In the genomic region with DNA sequence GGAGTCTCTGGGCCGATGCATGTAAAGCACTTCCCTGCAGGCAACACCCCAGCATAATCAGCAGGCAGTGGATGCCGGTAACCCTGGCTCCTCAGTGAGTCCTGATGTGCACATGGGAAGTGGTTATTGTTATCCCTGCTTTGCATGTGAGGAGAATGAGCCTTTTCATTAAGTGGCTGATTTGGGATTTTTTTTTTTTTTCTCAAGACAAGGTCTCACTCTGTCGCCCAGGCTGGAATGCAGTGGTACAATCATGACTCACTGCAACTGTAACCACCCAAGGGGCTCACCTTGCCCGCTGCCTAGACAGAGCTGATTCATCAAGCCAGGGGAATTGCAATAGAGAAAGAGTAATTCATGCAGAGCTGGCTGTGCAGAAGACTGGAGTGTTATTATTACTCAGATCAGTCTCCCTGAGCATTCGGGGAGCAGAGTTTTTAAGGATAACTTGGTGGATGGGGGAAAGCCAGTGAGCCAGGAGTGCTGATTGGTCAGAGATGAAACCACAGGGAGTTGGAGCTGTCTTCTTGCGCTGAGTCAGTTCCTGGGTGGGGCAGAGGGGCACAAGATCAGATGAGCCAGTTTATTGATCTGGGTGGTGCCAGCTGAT, we compare ENCODE assay signal across 12 cellular contexts.
A peak's percentile ranks its signal among the peaks of the same experiment; 100 is the strongest.
DNase-seq lines count a peak whose midpoint lies in the region; ATAC-seq, FAIRE-seq and TF ChIP-seq lines count a peak whose summit lies in the region.
"Had no signal": no experiment of that assay in that cellular context is flagged by ENCODE, and none has a peak within 500 bp of the region (broad histone marks: within the 10 kb centered on the region; RNA-seq: fewer than 3 reads in every experiment).

No MANE protein-coding gene starts in this region.

- peak overlapping the region; percentile 42 to 53 for H3K4me3 ChIP-seq in HCT116 (replicated peaks in 1 of 2; ENCODE audit: low read depth in 1 of 2, low read length in 2 of 2)
- no peak overlapping the region for H3K4me3 ChIP-seq in RWPE2 (ENCODE audit: severe bottlenecking)
- no peak overlapping the region for H3K4me3 ChIP-seq in smooth muscle cell
- H3K4me3 ChIP-seq: lower lobe of right lung had no signal

- peaks cover 46 to 74% of the 10 kb centered on the region in 2 experiments for H3K4me1 ChIP-seq in HCT116 (ENCODE audit: control insufficient read depth in 1 of 2, insufficient read depth in 2 of 2, low read length in 2 of 2)
- peaks cover 22% of the 10 kb centered on the region for H3K4me1 ChIP-seq in RWPE2 (ENCODE audit: insufficient read depth, poor library complexity, severe bottlenecking)
- no peaks in the 10 kb centered on the region for H3K4me1 ChIP-seq in smooth muscle cell (ENCODE audit: low read depth)
- H3K4me1 ChIP-seq: lower lobe of right lung had no signal

- H4K20me1 ChIP-seq in HCT116 (ENCODE audit: insufficient read depth) (no peaks in the 10 kb centered on the region), smooth muscle cell (ENCODE audit: low read depth) (no peaks in the 10 kb centered on the region)

- no TSS peak for BruUV-seq in HCT116 (replicated peaks; lab: Mats Ljungman, UMichigan)

- WGBS in smooth muscle cell (ENCODE audit: low lambda C conversion rate) = 32% methylated on average over 6 of the region's 6 CpGs

- peaks cover 15% of the 10 kb centered on the region; the same call in 1 of the 2 replicates for H3K79me2 ChIP-seq in HCT116 (ENCODE audit: insufficient read depth, low read length)
- no peaks in the 10 kb centered on the region for H3K79me2 ChIP-seq in smooth muscle cell (ENCODE audit: low read depth)

- peak overlapping the region; percentile 82 for H3K4me2 ChIP-seq in HCT116 (ENCODE audit: low read length)
- peak overlapping the region; percentile 39 for H3K4me2 ChIP-seq in smooth muscle cell

- CTCF ChIA-PET in HCT116 (lab: Charles Lee) = interaction anchor here (0.6 to 1.6 kb wide), 4 partner anchors 11 to 387 kb away, joined by 3 to 7 read pairs (median 4); no protein-coding TSS in a partner anchor

- RAD21 ChIA-PET in HCT116 (lab: Charles Lee; ENCODE audit: low non-redundant PET in 1 of 2, low total read pairs in 2 of 2, uncharacterized antibody in 2 of 2, unreplicated experiment in 2 of 2) = interaction anchor here (0.8 to 1.4 kb wide), 4 partner anchors 11 to 48 kb away, joined by 3 read pairs; no protein-coding TSS in a partner anchor

- H2AFZ ChIP-seq in HCT116 (ENCODE audit: low read depth, low read length, poor library complexity, severe bottlenecking) (no peak overlapping the region), smooth muscle cell (ENCODE audit: low read depth) (peak overlapping the region; percentile 1)

- TF ChIP-seq CTCF in HCT116 (IDR thresholded peaks at IDR 0.05 in 2 of 3, conservative IDR thresholded peaks at IDR 0.05 in 1 of 3; ENCODE audit: borderline replicate concordance in 1 of 3, insufficient read depth in 1 of 3, low read depth in 2 of 3, low read length in 2 of 3) (no peak), RWPE2 (IDR thresholded peaks at IDR 0.05; ENCODE audit: poor library complexity, severe bottlenecking) (no peak), smooth muscle cell (IDR thresholded peaks at IDR 0.05; ENCODE audit: borderline replicate concordance, insufficient read depth, poor library complexity, severe bottlenecking) (no peak)

- POLR2A ChIA-PET in HCT116 (lab: Charles Lee) = interaction anchor here (0.8 to 5.6 kb wide), 11 partner anchors 12 to 189 kb away, joined by 3 to 50 read pairs (median 6); no protein-coding TSS in a partner anchor

- H3K9me3 ChIP-seq in HCT116 (ENCODE audit: control insufficient read depth in 1 of 2, insufficient read depth in 1 of 2, low read depth in 1 of 2, low read length in 2 of 2) (peaks cover 0 to 4% of the 10 kb centered on the region in 2 experiments; a peak in 1 of 4 replicates), RWPE2 (ENCODE audit: severe bottlenecking) (no peaks in the 10 kb centered on the region), smooth muscle cell (replicated peaks; ENCODE audit: low read depth) (no peaks in the 10 kb centered on the region)
- H3K9me3 ChIP-seq: lower lobe of right lung had no signal

- DNase-seq in HCT116 (ENCODE audit: low read depth, low spot score) (peak; percentile 92), RWPE2 (ENCODE audit: low spot score) (peak; percentile 90), smooth muscle cell (lab: John Stamatoyannopoulos, UW; ENCODE audit: unreplicated experiment) (no peak), GM19239 (ENCODE audit: insufficient read length, low spot score) (no peak), SIG-M5 treated with dmso at 0.1 percent for 504 hours (lab: John Stamatoyannopoulos, UW; ENCODE audit: unreplicated experiment) (no peak), SHP77 (lab: John Stamatoyannopoulos, UW) (no peak)
- DNase-seq: activated CD4-positive, alpha-beta T cell treated with anti-CD3 and anti-CD28 coated beads for 1 hour; lower lobe of right lung; NCI-H2171 treated with DMSO at 0.1 percent for 48 hours; stimulated activated CD4-positive, alpha-beta T cell treated with anti-CD3 and anti-CD28 coated beads, Interleukin-4, amount 100 ng/mL, for 4 hours had no signal

- H3F3A ChIP-seq in smooth muscle cell (ENCODE audit: low read depth) = peaks cover 9% of the 10 kb centered on the region

- H3K27ac ChIP-seq in HCT116 (ENCODE audit: low read depth, low read length) (peak overlapping the region; percentile 99), RWPE2 (ENCODE audit: poor library complexity, severe bottlenecking) (peak overlapping the region; percentile 98), smooth muscle cell (ENCODE audit: low read depth) (peak overlapping the region; percentile 87)
- H3K27ac ChIP-seq: lower lobe of right lung had no signal

- H3K9me2 ChIP-seq in HCT116 (ENCODE audit: insufficient read depth) = no peaks in the 10 kb centered on the region

- ATAC-seq in HCT116 = peak; percentile 80
- peak; percentile 95 for ATAC-seq in RWPE2 (ENCODE audit: low read depth)
- peak; percentile 73 for ATAC-seq in esophagus mucosa
- ATAC-seq: lower lobe of right lung had no signal

- intact Hi-C loops in HCT116 (cut with micrococcal nuclease) = loop anchor here (1.0 to 2.0 kb wide), 3 partner anchors 27 to 97 kb away; no protein-coding TSS in a partner anchor

- TF ChIP-seq POLR2A in HCT116 (IDR thresholded peaks at IDR 0.05; ENCODE audit: borderline replicate concordance, extremely low read depth, insufficient read depth, insufficient read length) = no peak

- H3K36me3 ChIP-seq in HCT116 (ENCODE audit: control insufficient read depth in 1 of 2, insufficient read depth in 2 of 2, low read length in 2 of 2) (peaks cover 0 to 9% of the 10 kb centered on the region in 2 experiments; a peak in 1 of 4 replicates), RWPE2 (ENCODE audit: low read depth) (no peaks in the 10 kb centered on the region), smooth muscle cell (ENCODE audit: low read depth) (no peaks in the 10 kb centered on the region)
- H3K36me3 ChIP-seq: lower lobe of right lung had no signal

- H3K27me3 ChIP-seq in HCT116 (ENCODE audit: insufficient read depth, low read length) (no peaks in the 10 kb centered on the region), RWPE2 (ENCODE audit: insufficient read depth, poor library complexity, severe bottlenecking) (no peaks in the 10 kb centered on the region), smooth muscle cell (ENCODE audit: low read depth) (no peaks in the 10 kb centered on the region)

- no peak for TF ChIP-seq RAD21 in HCT116 (IDR thresholded peaks at IDR 0.05; ENCODE audit: low read depth)

- FAIRE-seq in GM19239 (lab: Jason Lieb, UNC) = no peak
- FAIRE-seq: GM18507 had no signal

- H3K9ac ChIP-seq in HCT116 (ENCODE audit: low read length) = peak overlapping the region; percentile 73
- H3K9ac ChIP-seq in smooth muscle cell (ENCODE audit: low read depth) = peak overlapping the region; percentile 0

TF ChIP-seq in HCT116, 20 proteins besides CTCF, POLR2A, EP300 and RAD21:
- peak; percentile 66 for TF ChIP-seq POLR2AphosphoS5 (IDR thresholded peaks at IDR 0.05; ENCODE audit: low read depth, low read length)
- TF ChIP-seq, protein P1, sequence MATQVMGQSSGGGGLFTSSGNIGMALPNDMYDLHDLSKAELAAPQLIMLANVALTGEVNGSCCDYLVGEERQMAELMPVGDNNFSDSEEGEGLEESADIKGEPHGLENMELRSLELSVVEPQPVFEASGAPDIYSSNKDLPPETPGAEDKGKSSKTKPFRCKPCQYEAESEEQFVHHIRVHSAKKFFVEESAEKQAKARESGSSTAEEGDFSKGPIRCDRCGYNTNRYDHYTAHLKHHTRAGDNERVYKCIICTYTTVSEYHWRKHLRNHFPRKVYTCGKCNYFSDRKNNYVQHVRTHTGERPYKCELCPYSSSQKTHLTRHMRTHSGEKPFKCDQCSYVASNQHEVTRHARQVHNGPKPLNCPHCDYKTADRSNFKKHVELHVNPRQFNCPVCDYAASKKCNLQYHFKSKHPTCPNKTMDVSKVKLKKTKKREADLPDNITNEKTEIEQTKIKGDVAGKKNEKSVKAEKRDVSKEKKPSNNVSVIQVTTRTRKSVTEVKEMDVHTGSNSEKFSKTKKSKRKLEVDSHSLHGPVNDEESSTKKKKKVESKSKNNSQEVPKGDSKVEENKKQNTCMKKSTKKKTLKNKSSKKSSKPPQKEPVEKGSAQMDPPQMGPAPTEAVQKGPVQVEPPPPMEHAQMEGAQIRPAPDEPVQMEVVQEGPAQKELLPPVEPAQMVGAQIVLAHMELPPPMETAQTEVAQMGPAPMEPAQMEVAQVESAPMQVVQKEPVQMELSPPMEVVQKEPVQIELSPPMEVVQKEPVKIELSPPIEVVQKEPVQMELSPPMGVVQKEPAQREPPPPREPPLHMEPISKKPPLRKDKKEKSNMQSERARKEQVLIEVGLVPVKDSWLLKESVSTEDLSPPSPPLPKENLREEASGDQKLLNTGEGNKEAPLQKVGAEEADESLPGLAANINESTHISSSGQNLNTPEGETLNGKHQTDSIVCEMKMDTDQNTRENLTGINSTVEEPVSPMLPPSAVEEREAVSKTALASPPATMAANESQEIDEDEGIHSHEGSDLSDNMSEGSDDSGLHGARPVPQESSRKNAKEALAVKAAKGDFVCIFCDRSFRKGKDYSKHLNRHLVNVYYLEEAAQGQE (IDR thresholded peaks at IDR 0.05; ENCODE audit: low read depth) = no peak
TF ChIP-seq in HCT116: peak in this region for 1.

Comparison
In these comparisons a context has a peak if more than half of its experiments do, and no peak if none do; other contexts are left out.
1. DNase-seq: peak in HCT116 (single experiment) and RWPE2 (single experiment); none in smooth muscle cell (single experiment), GM19239 (single experiment), SIG-M5 treated with dmso at 0.1 percent for 504 hours (single experiment) and SHP77 (0 of 2).
2. H3K4me3 ChIP-seq: peak in HCT116 (2 of 2); none in RWPE2 (single experiment) and smooth muscle cell (single experiment).
3. Peak in every context shown above with its lines, with median percentiles within 50 percentile points of each other: ATAC-seq and H3K27ac ChIP-seq.